ENCODE assay signal across 9 cellular contexts in the genomic region with DNA sequence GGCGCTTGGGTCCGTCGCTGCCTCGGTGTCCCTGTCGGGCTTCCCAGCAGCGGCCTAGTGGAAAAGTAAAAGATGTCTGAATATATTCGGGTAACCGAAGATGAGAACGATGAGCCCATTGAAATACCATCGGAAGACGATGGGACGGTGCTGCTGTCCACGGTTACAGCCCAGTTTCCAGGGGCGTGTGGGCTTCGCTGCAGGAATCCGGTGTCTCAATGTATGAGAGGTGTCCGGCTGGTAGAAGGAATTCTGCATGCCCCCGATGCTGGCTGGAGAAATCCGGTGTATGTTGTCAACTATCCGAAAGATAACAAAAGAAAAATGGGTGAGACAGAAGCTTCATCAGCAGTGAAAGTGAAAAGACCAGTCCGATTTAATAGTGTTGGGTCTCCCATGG. TPM values are rescaled to one million over a fixed set of nuclear protein-coding genes. Genes with fewer than 3 reads are reported as not detected.
DNase-seq lines count a peak whose midpoint lies in the region; ATAC-seq and TF ChIP-seq lines count a peak whose summit lies in the region.
"Had no signal": no experiment of that assay in that cellular context is flagged by ENCODE, and none has a peak within 500 bp of the region (broad histone marks: within the 10 kb centered on the region; RNA-seq: fewer than 3 reads in every experiment).

No MANE protein-coding gene starts in this region.

- no peaks in the 10 kb centered on the region for H3K36me3 Mint-ChIP-seq in T-helper 1 cell treated with Interleukin-12 subunit alpha and Interleukin-12 subunit beta and Interleukin-4 antibody, amounts not matched to agents 30 μg/mL and 1 μg/mL, for 36 hours (ENCODE audit: low read depth)
- H3K36me3 Mint-ChIP-seq in WTC11 = no peaks in the 10 kb centered on the region
- H3K36me3 Mint-ChIP-seq in glutamatergic neuron (ENCODE audit: unreplicated experiment) = peaks cover 22% of the 10 kb centered on the region

- in situ Hi-C loops in KBM-7 (cut with MboI; ENCODE audit: low pct_unique_long_range_greater_than_20kb, low sequenced_read_pairs) = no loop called here

- peak overlapping the region; percentile 82 for H3K4me3 Mint-ChIP-seq in T-helper 1 cell treated with Interleukin-12 subunit alpha and Interleukin-12 subunit beta and Interleukin-4 antibody, amounts not matched to agents 30 μg/mL and 1 μg/mL, for 36 hours
- H3K4me3 Mint-ChIP-seq in WTC11 (peak overlapping the region; percentile 84), glutamatergic neuron (ENCODE audit: unreplicated experiment) (peak overlapping the region; percentile 86)

- no peaks in the 10 kb centered on the region for H3K36me3 ChIP-seq in skeletal muscle satellite cell (ENCODE audit: insufficient read depth, low read length)

- H3K9me3 Mint-ChIP-seq in T-helper 1 cell treated with Interleukin-12 subunit alpha and Interleukin-12 subunit beta and Interleukin-4 antibody, amounts not matched to agents 30 μg/mL and 1 μg/mL, for 36 hours = no peaks in the 10 kb centered on the region
- H3K9me3 Mint-ChIP-seq in WTC11 (peaks cover 9% of the 10 kb centered on the region), glutamatergic neuron (ENCODE audit: unreplicated experiment) (peaks cover 16% of the 10 kb centered on the region)

- H3K27ac Mint-ChIP-seq in T-helper 1 cell treated with Interleukin-12 subunit alpha and Interleukin-12 subunit beta and Interleukin-4 antibody, amounts not matched to agents 30 μg/mL and 1 μg/mL, for 36 hours = no peak overlapping the region
- H3K27ac Mint-ChIP-seq in WTC11 = no peak overlapping the region
- H3K27ac Mint-ChIP-seq in glutamatergic neuron (ENCODE audit: unreplicated experiment) = no peak overlapping the region

- peaks cover 11% of the 10 kb centered on the region for H3K4me1 Mint-ChIP-seq in T-helper 1 cell treated with Interleukin-12 subunit alpha and Interleukin-12 subunit beta and Interleukin-4 antibody, amounts not matched to agents 30 μg/mL and 1 μg/mL, for 36 hours (ENCODE audit: low read depth)
- H3K4me1 Mint-ChIP-seq in WTC11 (peaks cover 14% of the 10 kb centered on the region), glutamatergic neuron (ENCODE audit: low read depth, unreplicated experiment) (peaks cover 24% of the 10 kb centered on the region)

- DNase-seq in T-helper 1 cell (no peak), WTC11 (ENCODE audit: low spot score) (no peak), glutamatergic neuron (no peak), COLO668 (lab: John Stamatoyannopoulos, UW; ENCODE audit: unreplicated experiment) (no peak), KBM-7 (no peak)
- DNase-seq: NCI-H1436 had no signal

- no peaks in the 10 kb centered on the region for H3K4me1 ChIP-seq in skeletal muscle satellite cell (ENCODE audit: control insufficient read depth, insufficient read depth, low read length)

- peaks cover 38% of the 10 kb centered on the region for H3K27me3 ChIP-seq in skeletal muscle satellite cell (ENCODE audit: control insufficient read depth, insufficient read depth, low read length)

- peaks cover 67% of the 10 kb centered on the region for H3K27me3 Mint-ChIP-seq in T-helper 1 cell treated with Interleukin-12 subunit alpha and Interleukin-12 subunit beta and Interleukin-4 antibody, amounts not matched to agents 30 μg/mL and 1 μg/mL, for 36 hours (ENCODE audit: low read depth)
- peaks cover 79% of the 10 kb centered on the region for H3K27me3 Mint-ChIP-seq in WTC11 (ENCODE audit: low read depth)
- H3K27me3 Mint-ChIP-seq in glutamatergic neuron (ENCODE audit: unreplicated experiment) = peaks cover 10% of the 10 kb centered on the region

- TF ChIP-seq CTCF in WTC11 (IDR thresholded peaks at IDR 0.05) (no peak), glutamatergic neuron (IDR thresholded peaks at IDR 0.05; ENCODE audit: partially characterized antibody, unreplicated experiment) (no peak)

- peak overlapping the region; percentile 53 for H3K4me2 ChIP-seq in skeletal muscle satellite cell (ENCODE audit: low read length)

- no peaks in the 10 kb centered on the region for H3K9me3 ChIP-seq in skeletal muscle satellite cell (replicated peaks; ENCODE audit: low read length)

- no peak for ATAC-seq in WTC11
- ATAC-seq in HG02852 (IDR thresholded peaks at IDR 0.05; ENCODE audit: unreplicated experiment) = no peak

- POLR2A ChIA-PET in WTC11 (lab: Charles Lee) = interaction anchor here (1.0 kb wide), 1 partner anchor 9 kb away, joined by 3 read pairs; no protein-coding TSS in a partner anchor

- H3K4me3 ChIP-seq in skeletal muscle satellite cell (ENCODE audit: low read length) = peak overlapping the region; percentile 67

- CTCF ChIA-PET in WTC11 (lab: Charles Lee) = interaction anchor here (1.7 kb wide), 1 partner anchor 31 kb away, joined by 9 read pairs; no protein-coding TSS in a partner anchor

- H3K9ac ChIP-seq in skeletal muscle satellite cell (ENCODE audit: low read depth, low read length) = no peak overlapping the region

TF ChIP-seq in WTC11, 78 proteins besides CTCF, POLR2A, EP300 and RAD21 (continues in another document):
- TF ChIP-seq, protein P1, sequence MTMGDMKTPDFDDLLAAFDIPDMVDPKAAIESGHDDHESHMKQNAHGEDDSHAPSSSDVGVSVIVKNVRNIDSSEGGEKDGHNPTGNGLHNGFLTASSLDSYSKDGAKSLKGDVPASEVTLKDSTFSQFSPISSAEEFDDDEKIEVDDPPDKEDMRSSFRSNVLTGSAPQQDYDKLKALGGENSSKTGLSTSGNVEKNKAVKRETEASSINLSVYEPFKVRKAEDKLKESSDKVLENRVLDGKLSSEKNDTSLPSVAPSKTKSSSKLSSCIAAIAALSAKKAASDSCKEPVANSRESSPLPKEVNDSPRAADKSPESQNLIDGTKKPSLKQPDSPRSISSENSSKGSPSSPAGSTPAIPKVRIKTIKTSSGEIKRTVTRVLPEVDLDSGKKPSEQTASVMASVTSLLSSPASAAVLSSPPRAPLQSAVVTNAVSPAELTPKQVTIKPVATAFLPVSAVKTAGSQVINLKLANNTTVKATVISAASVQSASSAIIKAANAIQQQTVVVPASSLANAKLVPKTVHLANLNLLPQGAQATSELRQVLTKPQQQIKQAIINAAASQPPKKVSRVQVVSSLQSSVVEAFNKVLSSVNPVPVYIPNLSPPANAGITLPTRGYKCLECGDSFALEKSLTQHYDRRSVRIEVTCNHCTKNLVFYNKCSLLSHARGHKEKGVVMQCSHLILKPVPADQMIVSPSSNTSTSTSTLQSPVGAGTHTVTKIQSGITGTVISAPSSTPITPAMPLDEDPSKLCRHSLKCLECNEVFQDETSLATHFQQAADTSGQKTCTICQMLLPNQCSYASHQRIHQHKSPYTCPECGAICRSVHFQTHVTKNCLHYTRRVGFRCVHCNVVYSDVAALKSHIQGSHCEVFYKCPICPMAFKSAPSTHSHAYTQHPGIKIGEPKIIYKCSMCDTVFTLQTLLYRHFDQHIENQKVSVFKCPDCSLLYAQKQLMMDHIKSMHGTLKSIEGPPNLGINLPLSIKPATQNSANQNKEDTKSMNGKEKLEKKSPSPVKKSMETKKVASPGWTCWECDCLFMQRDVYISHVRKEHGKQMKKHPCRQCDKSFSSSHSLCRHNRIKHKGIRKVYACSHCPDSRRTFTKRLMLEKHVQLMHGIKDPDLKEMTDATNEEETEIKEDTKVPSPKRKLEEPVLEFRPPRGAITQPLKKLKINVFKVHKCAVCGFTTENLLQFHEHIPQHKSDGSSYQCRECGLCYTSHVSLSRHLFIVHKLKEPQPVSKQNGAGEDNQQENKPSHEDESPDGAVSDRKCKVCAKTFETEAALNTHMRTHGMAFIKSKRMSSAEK (CRISPR knock-in tag; IDR thresholded peaks at IDR 0.05; ENCODE audit: borderline replicate concordance) = no peak
- TF ChIP-seq SMAD3 (CRISPR knock-in tag; IDR thresholded peaks at IDR 0.05; ENCODE audit: borderline replicate concordance) (no peak), NFATC4 (CRISPR knock-in tag; IDR thresholded peaks at IDR 0.05) (no peak)
- TF ChIP-seq, protein P2, sequence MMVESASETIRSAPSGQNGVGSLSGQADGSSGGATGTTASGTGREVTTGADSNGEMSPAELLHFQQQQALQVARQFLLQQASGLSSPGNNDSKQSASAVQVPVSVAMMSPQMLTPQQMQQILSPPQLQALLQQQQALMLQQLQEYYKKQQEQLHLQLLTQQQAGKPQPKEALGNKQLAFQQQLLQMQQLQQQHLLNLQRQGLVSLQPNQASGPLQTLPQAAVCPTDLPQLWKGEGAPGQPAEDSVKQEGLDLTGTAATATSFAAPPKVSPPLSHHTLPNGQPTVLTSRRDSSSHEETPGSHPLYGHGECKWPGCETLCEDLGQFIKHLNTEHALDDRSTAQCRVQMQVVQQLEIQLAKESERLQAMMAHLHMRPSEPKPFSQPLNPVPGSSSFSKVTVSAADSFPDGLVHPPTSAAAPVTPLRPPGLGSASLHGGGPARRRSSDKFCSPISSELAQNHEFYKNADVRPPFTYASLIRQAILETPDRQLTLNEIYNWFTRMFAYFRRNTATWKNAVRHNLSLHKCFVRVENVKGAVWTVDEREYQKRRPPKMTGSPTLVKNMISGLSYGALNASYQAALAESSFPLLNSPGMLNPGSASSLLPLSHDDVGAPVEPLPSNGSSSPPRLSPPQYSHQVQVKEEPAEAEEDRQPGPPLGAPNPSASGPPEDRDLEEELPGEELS (CRISPR knock-in tag; IDR thresholded peaks at IDR 0.05) = no peak
- TF ChIP-seq, protein P3, sequence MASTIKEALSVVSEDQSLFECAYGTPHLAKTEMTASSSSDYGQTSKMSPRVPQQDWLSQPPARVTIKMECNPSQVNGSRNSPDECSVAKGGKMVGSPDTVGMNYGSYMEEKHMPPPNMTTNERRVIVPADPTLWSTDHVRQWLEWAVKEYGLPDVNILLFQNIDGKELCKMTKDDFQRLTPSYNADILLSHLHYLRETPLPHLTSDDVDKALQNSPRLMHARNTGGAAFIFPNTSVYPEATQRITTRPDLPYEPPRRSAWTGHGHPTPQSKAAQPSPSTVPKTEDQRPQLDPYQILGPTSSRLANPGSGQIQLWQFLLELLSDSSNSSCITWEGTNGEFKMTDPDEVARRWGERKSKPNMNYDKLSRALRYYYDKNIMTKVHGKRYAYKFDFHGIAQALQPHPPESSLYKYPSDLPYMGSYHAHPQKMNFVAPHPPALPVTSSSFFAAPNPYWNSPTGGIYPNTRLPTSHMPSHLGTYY (CRISPR knock-in tag; IDR thresholded peaks at IDR 0.05) = no peak

RNA-seq across cellular contexts. Expression of a gene that starts 8.0 kb away (rescaled TPM):
- total RNA-seq in WTC11 (2021) (52.1 to 63.9 TPM (median 63.4 TPM) in 3 replicates), glutamatergic neuron (ENCODE audit: unreplicated experiment) (665 TPM)
- 3.5 and 15.1 TPM in 2 replicates for total RNA-seq in skeletal muscle satellite cell (2012; rRNA removed)

RNA-seq across cellular contexts. Expression of a gene that starts 28.3 kb away (rescaled TPM):
- total RNA-seq in WTC11 (2021) = 26.4 to 32.7 TPM (median 26.7 TPM) in 3 replicates
- total RNA-seq in glutamatergic neuron (ENCODE audit: unreplicated experiment) = 61.3 TPM
- total RNA-seq in skeletal muscle satellite cell (2012; rRNA removed) = 23.2 and 27.1 TPM in 2 replicates

RNA-seq across cellular contexts. Expression of a gene that starts 56.6 kb away (rescaled TPM):
- total RNA-seq in WTC11 (2021) (4.1 to 6.6 TPM (median 5.5 TPM) in 3 replicates), glutamatergic neuron (ENCODE audit: unreplicated experiment) (3.8 TPM)
- 1.5 and 3.7 TPM in 2 replicates for total RNA-seq in skeletal muscle satellite cell (2012; rRNA removed)

Comparison
In these comparisons a context has a peak if more than half of its experiments do, and no peak if none do; other contexts are left out.
1. RNA of a gene that starts 8.0 kb away (total RNA-seq): 665 TPM in glutamatergic neuron (single experiment); 52.1 to 63.9 TPM in WTC11; every median in the first group is over 10 times any median in the second.
2. Peak in every context shown above with its lines, with median percentiles within 50 percentile points of each other: H3K4me3 Mint-ChIP-seq.